ENCODE assay signal across 8 cellular contexts in genomic region chr12:10614056-10614370, GRCh38.
DNase-seq lines count a peak whose midpoint lies in the region; ATAC-seq and TF ChIP-seq lines count a peak whose summit lies in the region.

No MANE protein-coding gene starts in this region.

- H3K36me3 ChIP-seq in WERI-Rb-1 (peaks cover 28% of the 10 kb centered on the region), iPS-15b (ENCODE audit: control insufficient read depth, insufficient read depth, low read length) (no peaks in the 10 kb centered on the region), subcutaneous abdominal adipose tissue (ENCODE audit: control insufficient read depth in 5 of 5, insufficient read depth in 5 of 5, low read length in 5 of 5) (peaks cover 3 to 11% (median 8%) of the 10 kb centered on the region in 5 donors)

- peaks cover 20% of the 10 kb centered on the region for H3K27me3 Mint-ChIP-seq in T-helper 1 cell treated with Interleukin-12 subunit alpha and Interleukin-12 subunit beta and Interleukin-4 antibody, amounts not matched to agents 30 μg/mL and 1 μg/mL, for 36 hours (ENCODE audit: low read depth)

- H3K4me3 Mint-ChIP-seq in T-helper 1 cell treated with Interleukin-12 subunit alpha and Interleukin-12 subunit beta and Interleukin-4 antibody, amounts not matched to agents 30 μg/mL and 1 μg/mL, for 36 hours: peak overlapping the region; percentile 99

- H3K27ac ChIP-seq in WERI-Rb-1: peak overlapping the region; percentile 98
- H3K27ac ChIP-seq in subcutaneous abdominal adipose tissue (ENCODE audit: low read depth, low read length): peak overlapping the region; percentile 88
- no peak overlapping the region for H3K27ac ChIP-seq in caudate nucleus (ENCODE audit: low read depth, low read length)

- H3K27ac Mint-ChIP-seq in T-helper 1 cell treated with Interleukin-12 subunit alpha and Interleukin-12 subunit beta and Interleukin-4 antibody, amounts not matched to agents 30 μg/mL and 1 μg/mL, for 36 hours: peak overlapping the region; percentile 100

- no peaks in the 10 kb centered on the region for H3K4me1 ChIP-seq in iPS-15b (ENCODE audit: control insufficient read depth, insufficient read depth, low read length)
- H3K4me1 ChIP-seq in subcutaneous abdominal adipose tissue (ENCODE audit: control insufficient read depth in 5 of 5, insufficient read depth in 5 of 5, low read length in 5 of 5): peaks cover 3 to 20% (median 19%) of the 10 kb centered on the region in 5 donors

- peaks cover 37% of the 10 kb centered on the region for H3K4me1 Mint-ChIP-seq in T-helper 1 cell treated with Interleukin-12 subunit alpha and Interleukin-12 subunit beta and Interleukin-4 antibody, amounts not matched to agents 30 μg/mL and 1 μg/mL, for 36 hours (ENCODE audit: low read depth)

- no peaks in the 10 kb centered on the region for H3K9me3 Mint-ChIP-seq in T-helper 1 cell treated with Interleukin-12 subunit alpha and Interleukin-12 subunit beta and Interleukin-4 antibody, amounts not matched to agents 30 μg/mL and 1 μg/mL, for 36 hours

- TF ChIP-seq CTCF in WERI-Rb-1 (IDR thresholded peaks at IDR 0.05; ENCODE audit: low read depth, low read length): no peak

- no peaks in the 10 kb centered on the region for H3K9me3 ChIP-seq in WERI-Rb-1 (ENCODE audit: severe bottlenecking)
- no peaks in the 10 kb centered on the region for H3K9me3 ChIP-seq in iPS-15b (ENCODE audit: control insufficient read depth, insufficient read depth, low read length)
- H3K9me3 ChIP-seq in subcutaneous abdominal adipose tissue (ENCODE audit: control insufficient read depth in 5 of 5, low read length in 5 of 5): no peaks in the 10 kb centered on the region

- H3K4me3 ChIP-seq in WERI-Rb-1 (ENCODE audit: low read depth, low read length): peak overlapping the region; percentile 95
- H3K4me3 ChIP-seq in iPS-15b (ENCODE audit: low read depth, low read length): peak overlapping the region; percentile 94
- H3K4me3 ChIP-seq in subcutaneous abdominal adipose tissue (ENCODE audit: low read depth in 1 of 5, low read length in 5 of 5): peak overlapping the region; percentile 82 to 97 (median 92)

- DNase-seq in T-helper 1 cell: no peak
- no peak for DNase-seq in WERI-Rb-1
- DNase-seq in caudate nucleus (lab: John Stamatoyannopoulos, UW): no peak
- DNase-seq in NCI-H1105 (lab: John Stamatoyannopoulos, UW): no peak

- no peak for ATAC-seq in GM21619 (IDR thresholded peaks at IDR 0.05; ENCODE audit: unreplicated experiment)

- H3K27me3 ChIP-seq in WERI-Rb-1 (ENCODE audit: insufficient read depth, low read depth, severe bottlenecking): no peaks in the 10 kb centered on the region
- H3K27me3 ChIP-seq in iPS-15b (ENCODE audit: control insufficient read depth, insufficient read depth, low read length): no peaks in the 10 kb centered on the region
- peaks cover 0 to 4% (median 0%) of the 10 kb centered on the region in 5 donors for H3K27me3 ChIP-seq in subcutaneous abdominal adipose tissue (ENCODE audit: control insufficient read depth in 5 of 5, insufficient read depth in 4 of 5, low read length in 5 of 5)

- H3K36me3 Mint-ChIP-seq in T-helper 1 cell treated with Interleukin-12 subunit alpha and Interleukin-12 subunit beta and Interleukin-4 antibody, amounts not matched to agents 30 μg/mL and 1 μg/mL, for 36 hours (ENCODE audit: low read depth): peaks cover 18% of the 10 kb centered on the region

- H3K9ac ChIP-seq in iPS-15b (ENCODE audit: low read depth, low read length) (peak overlapping the region; percentile 100), subcutaneous abdominal adipose tissue (ENCODE audit: low read length in 5 of 5) (peak overlapping the region; percentile 81 to 98 (median 96))
